Comparison of ENCODE assay signal across 17 cellular contexts in genomic region chr15:71133734-71134464, GRCh38. TPM values are rescaled to one million over a fixed set of nuclear protein-coding genes. Genes with fewer than 3 reads are reported as not detected.
A peak's percentile ranks its signal among the peaks of the same experiment; 100 is the strongest.
DNase-seq lines count a peak whose midpoint lies in the region; ATAC-seq, FAIRE-seq and TF ChIP-seq lines count a peak whose summit lies in the region.
"Had no signal": no experiment of that assay in that cellular context is flagged by ENCODE, and none has a peak within 500 bp of the region (broad histone marks: within the 10 kb centered on the region; RNA-seq: fewer than 3 reads in every experiment).

No MANE protein-coding gene starts in this region.

- peaks cover 59% of the 10 kb centered on the region for H3K4me1 ChIP-seq in endothelial cell of umbilical vein (ENCODE audit: control insufficient read depth, extremely low read depth, insufficient read depth, low read length)
- peaks cover 67% of the 10 kb centered on the region for H3K4me1 ChIP-seq in keratinocyte (ENCODE audit: control insufficient read depth, extremely low read depth, insufficient read depth, low read length)

- H3K27ac ChIP-seq in endothelial cell of umbilical vein (ENCODE audit: insufficient read depth, low read depth, low read length) (peak overlapping the region; percentile 35), keratinocyte (ENCODE audit: control insufficient read depth, insufficient read depth, low read length) (peak overlapping the region; percentile 92)
- H3K27ac ChIP-seq: SK-N-MC had no signal

- CTCF ChIA-PET in endothelial cell of umbilical vein (lab: Charles Lee), result no interaction called here

- POLR2A ChIA-PET in endothelial cell of umbilical vein (lab: Charles Lee), result no interaction called here

- dilution Hi-C loops in endothelial cell of umbilical vein (cut with MboI; ENCODE audit: extremely low pct_ligation_motif_present, low sequenced_read_pairs) (no loop called here), keratinocyte (cut with MboI; ENCODE audit: extremely low pct_ligation_motif_present, low sequenced_read_pairs) (no loop called here)

- BruUV-seq in endothelial cell of umbilical vein (replicated peaks; lab: Mats Ljungman, UMichigan), result no TSS peak

- no peaks in the 10 kb centered on the region for H3K79me2 ChIP-seq in endothelial cell of umbilical vein (ENCODE audit: control insufficient read depth, insufficient read depth, low read length)
- H3K79me2 ChIP-seq in keratinocyte (ENCODE audit: control insufficient read depth, insufficient read depth, low read length), result peaks cover 77% of the 10 kb centered on the region

- H4K20me1 ChIP-seq in endothelial cell of umbilical vein (replicated peaks; ENCODE audit: control insufficient read depth, extremely low read depth, insufficient read depth, low read length) (no peaks in the 10 kb centered on the region), keratinocyte (ENCODE audit: control insufficient read depth, extremely low read depth, insufficient read depth, low read length) (no peaks in the 10 kb centered on the region)

- intact Hi-C loops in endothelial cell of umbilical vein (cut with micrococcal nuclease), result loop anchor here (5.0 kb wide), 1 partner anchor 143 kb away; no protein-coding TSS in a partner anchor

- ATAC-seq in GM18867 (IDR thresholded peaks at IDR 0.05; ENCODE audit: unreplicated experiment), result no peak
- ATAC-seq in GM19452 (IDR thresholded peaks at IDR 0.05; ENCODE audit: unreplicated experiment), result no peak
- ATAC-seq: activated naive CD8-positive, alpha-beta T cell treated with anti-CD3 and anti-CD28 coated beads, Interleukin-2, amount 50 U/mL, for 24 hours had no signal

- H3K9me3 ChIP-seq in endothelial cell of umbilical vein (replicated peaks; ENCODE audit: control insufficient read depth, insufficient read depth, low read length) (no peaks in the 10 kb centered on the region), keratinocyte (ENCODE audit: control insufficient read depth, low read depth, low read length) (no peaks in the 10 kb centered on the region)

- TF ChIP-seq CTCF in endothelial cell of umbilical vein (IDR thresholded peaks at IDR 0.05; ENCODE audit: extremely low read depth in 1 of 2, insufficient read depth in 1 of 2, low read depth in 1 of 2, low read length in 2 of 2) (no peak), keratinocyte (optimal IDR thresholded peaks at IDR 0.05 in 1 of 3, IDR thresholded peaks at IDR 0.05 in 1 of 3, conservative IDR thresholded peaks at IDR 0.05 in 1 of 3; ENCODE audit: extremely low read depth in 1 of 3, insufficient read depth in 2 of 3, low read length in 3 of 3) (no peak), retinal pigment epithelial cell (conservative IDR thresholded peaks at IDR 0.05; ENCODE audit: low read depth, low read length) (no peak)

- no peak overlapping the region for H2AFZ ChIP-seq in endothelial cell of umbilical vein (ENCODE audit: low read depth, low read length)
- no peak overlapping the region for H2AFZ ChIP-seq in keratinocyte (ENCODE audit: control insufficient read depth, low read length)

- TF ChIP-seq POLR2A in endothelial cell of umbilical vein (IDR thresholded peaks at IDR 0.05; ENCODE audit: low read depth, low read length), result no peak

- no peaks in the 10 kb centered on the region for H3K36me3 ChIP-seq in endothelial cell of umbilical vein (ENCODE audit: control insufficient read depth in 2 of 2, extremely low read depth in 1 of 2, insufficient read depth in 2 of 2, low read length in 2 of 2)
- peaks cover 5 to 6% of the 10 kb centered on the region in 2 experiments for H3K36me3 ChIP-seq in keratinocyte (ENCODE audit: control insufficient read depth in 2 of 2, extremely low read depth in 1 of 2, insufficient read depth in 2 of 2, low read length in 2 of 2)

- FAIRE-seq in endothelial cell of umbilical vein (lab: Jason Lieb, UNC) (peak; percentile 37), keratinocyte (lab: Jason Lieb, UNC) (no peak)
- FAIRE-seq: islet of Langerhans had no signal

- peak; percentile 19 for DNase-seq in NCI-H146 treated with DMSO at 0.1 percent for 48 hours (lab: John Stamatoyannopoulos, UW; ENCODE audit: unreplicated experiment)
- DNase-seq in endothelial cell of umbilical vein (ENCODE audit: low read depth, low spot score), result no peak
- no peak for DNase-seq in keratinocyte (ENCODE audit: low read depth, low spot score)
- DNase-seq in retinal pigment epithelial cell (ENCODE audit: low read depth), result peak; percentile 48
- DNase-seq in UCSD-AML1 (lab: John Stamatoyannopoulos, UW; ENCODE audit: unreplicated experiment), result no peak
- DNase-seq: activated CD4-positive, CD25-positive, alpha-beta regulatory T cell; activated naive CD8-positive, alpha-beta T cell treated with anti-CD3 and anti-CD28 coated beads, Interleukin-2, amount 50 U/mL, for 24 hours; caudate nucleus; COR-L47; KG1; NCI-H1092 treated with DMSO at 0.1 percent for 48 hours; occipital lobe had no signal

- no peak overlapping the region for H3K9ac ChIP-seq in endothelial cell of umbilical vein (replicated peaks; ENCODE audit: extremely low read depth, insufficient read depth, low read length)
- H3K9ac ChIP-seq in keratinocyte (ENCODE audit: control insufficient read depth, extremely low read depth, insufficient read depth, low read length), result no peak overlapping the region

- no peak overlapping the region for H3K4me2 ChIP-seq in endothelial cell of umbilical vein (ENCODE audit: insufficient read depth, low read length)
- H3K4me2 ChIP-seq in keratinocyte (ENCODE audit: control insufficient read depth, extremely low read depth, insufficient read depth, low read depth, low read length), result no peak overlapping the region

- H3K27me3 ChIP-seq in endothelial cell of umbilical vein (ENCODE audit: control insufficient read depth in 2 of 2, insufficient read depth in 2 of 2, low read length in 2 of 2) (no peaks in the 10 kb centered on the region), keratinocyte (ENCODE audit: control insufficient read depth, extremely low read depth, insufficient read depth, low read length) (no peaks in the 10 kb centered on the region)

- H3K4me3 ChIP-seq in endothelial cell of umbilical vein (replicated peaks in 1 of 3; ENCODE audit: insufficient read depth in 1 of 3, low read depth in 1 of 3, low read length in 3 of 3), result no peak overlapping the region
- H3K4me3 ChIP-seq in keratinocyte (ENCODE audit: control insufficient read depth in 2 of 3, extremely low read depth in 1 of 3, insufficient read depth in 2 of 3, low read depth in 1 of 3, low read length in 3 of 3), result no peak overlapping the region
- H3K4me3 ChIP-seq in retinal pigment epithelial cell (ENCODE audit: low read length), result no peak overlapping the region
- H3K4me3 ChIP-seq: SK-N-MC had no signal

- H3K9me1 ChIP-seq in endothelial cell of umbilical vein (replicated peaks; ENCODE audit: control insufficient read depth, extremely low read depth, insufficient read depth, low read length) (no peaks in the 10 kb centered on the region), keratinocyte (ENCODE audit: control insufficient read depth, extremely low read depth, insufficient read depth, low read length) (peaks cover 4% of the 10 kb centered on the region)

TF ChIP-seq in endothelial cell of umbilical vein, 7 proteins besides CTCF, POLR2A, EP300 and RAD21:
- TF ChIP-seq EZH2 (IDR thresholded peaks at IDR 0.05; ENCODE audit: borderline replicate concordance, low read depth, low read length, severe bottlenecking) (no peak), MYC (IDR thresholded peaks at IDR 0.05; ENCODE audit: low read depth, low read length) (no peak), POLR2AphosphoS5 (IDR thresholded peaks at IDR 0.05; ENCODE audit: insufficient read depth, low read depth, low read length) (no peak), GATA2 (IDR thresholded peaks at IDR 0.05; ENCODE audit: insufficient read depth, insufficient read length, low read depth, low read length) (no peak), FOS (IDR thresholded peaks at IDR 0.05; ENCODE audit: borderline replicate concordance, insufficient read depth, low read length) (no peak), JUN (IDR thresholded peaks at IDR 0.05; ENCODE audit: borderline replicate concordance, insufficient read depth, insufficient read length, low read depth) (no peak)
- TF ChIP-seq, protein P1, sequence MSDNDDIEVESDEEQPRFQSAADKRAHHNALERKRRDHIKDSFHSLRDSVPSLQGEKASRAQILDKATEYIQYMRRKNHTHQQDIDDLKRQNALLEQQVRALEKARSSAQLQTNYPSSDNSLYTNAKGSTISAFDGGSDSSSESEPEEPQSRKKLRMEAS (IDR thresholded peaks at IDR 0.05; ENCODE audit: insufficient read depth, insufficient read length), result no peak

RNA-seq across cellular contexts. Expression of gene THSD4, which starts 18.6 kb away (rescaled TPM):
- total RNA-seq in endothelial cell of umbilical vein, result 20.2 and 25.4 TPM in 2 replicates
- polyA plus RNA-seq in endothelial cell of umbilical vein (9.9 and 10.0 TPM in 2 replicates), keratinocyte (24.5 to 37.0 TPM (median 25.3 TPM) in 3 replicates)
- polyA plus RNA-seq in endothelial cell of umbilical vein (2011; cell fraction: cytosol; rRNA removed), result 8.6 and 9.4 TPM in 2 replicates
- 11.1 and 11.9 TPM in 2 replicates for polyA plus RNA-seq in endothelial cell of umbilical vein (2011; cell fraction: nucleus; rRNA removed)
- 10.6 and 16.5 TPM in 2 replicates for polyA plus RNA-seq in endothelial cell of umbilical vein (2012)
- polyA minus RNA-seq in endothelial cell of umbilical vein (19.6 and 22.7 TPM in 2 replicates), keratinocyte (60.2 to 89.9 TPM (median 67.0 TPM) in 3 replicates)
- polyA minus RNA-seq in endothelial cell of umbilical vein (2011; cell fraction: cytosol; rRNA and poly(A)+ RNA removed), result 2.5 TPM
- 25.1 and 28.5 TPM in 2 replicates for polyA minus RNA-seq in endothelial cell of umbilical vein (2011; cell fraction: nucleus; rRNA and poly(A)+ RNA removed)
- 17.6 TPM for polyA plus RNA-seq in keratinocyte (2011; ENCODE audit: low read depth)
- polyA plus RNA-seq in keratinocyte (2011; cell fraction: cytosol; rRNA removed), result 15.4 and 18.0 TPM in 2 replicates
- polyA plus RNA-seq in keratinocyte (2011; cell fraction: nucleus; rRNA removed), result 110 and 134 TPM in 2 replicates
- 20.1 and 59.2 TPM in 2 replicates for polyA plus RNA-seq in keratinocyte (2012; ENCODE audit: low replicate concordance)
- 49.9 TPM for polyA minus RNA-seq in keratinocyte (2011; cell fraction: cytosol; rRNA and poly(A)+ RNA removed)
- 173 and 249 TPM in 2 replicates for polyA minus RNA-seq in keratinocyte (2011; cell fraction: nucleus; rRNA and poly(A)+ RNA removed)
- total RNA-seq: OCI-LY7 had no signal

Comparison
In these comparisons a context has a peak if more than half of its experiments do, and no peak if none do; other contexts are left out.
1. DNase-seq: peak in NCI-H146 treated with DMSO at 0.1 percent for 48 hours (single experiment) and retinal pigment epithelial cell (single experiment); none in endothelial cell of umbilical vein (single experiment), keratinocyte (single experiment) and UCSD-AML1 (single experiment).